ENCODE assay signal across 27 cellular contexts in genomic region chr16:70586731-70587130, GRCh38.
"Had no signal": no experiment of that assay in that cellular context is flagged by ENCODE, and none has a peak within 500 bp of the region (broad histone marks: within the 10 kb centered on the region; RNA-seq: fewer than 3 reads in every experiment).

No MANE protein-coding gene starts in this region.

- H3K36me3 ChIP-seq: colonic mucosa, esophagus squamous epithelium, gastrocnemius medialis, heart right ventricle, lower lobe of right lung had no signal

- H3K4me1 ChIP-seq: colonic mucosa had no signal

- FAIRE-seq: endometrium, islet of Langerhans, keratinocyte had no signal

- ATAC-seq: effector memory CD8-positive, alpha-beta T cell; esophagus mucosa; gastrocnemius medialis; heart right ventricle; left colon; left lobe of liver; left ventricle myocardium superior; lower lobe of right lung; mucosa of descending colon had no signal

- H3K9me3 ChIP-seq: colonic mucosa, esophagus squamous epithelium, gastrocnemius medialis, heart right ventricle, lower lobe of right lung, mucosa of descending colon had no signal

- H3K27ac ChIP-seq: colonic mucosa, epithelial cell of prostate, gastrocnemius medialis, heart right ventricle, lower lobe of right lung had no signal

- H3K27me3 ChIP-seq: colonic mucosa, esophagus squamous epithelium, gastrocnemius medialis, heart right ventricle had no signal

- DNase-seq: colonic mucosa; cortex of kidney; effector CD8-positive, alpha-beta T cell; effector memory CD8-positive, alpha-beta T cell; endodermal cell; erythroblast; esophagus squamous epithelium; foreskin fibroblast; foreskin melanocyte; gastrocnemius medialis; glutamatergic neuron; head of caudate nucleus; heart right ventricle; hippocampal formation; kidney glomerular epithelial cell; left colon; left ventricle myocardium superior; lower lobe of right lung; mesenchymal stem cell; mucosa of descending colon; naive B cell had no signal

- H3K4me3 ChIP-seq: colonic mucosa, esophagus squamous epithelium, gastrocnemius medialis, heart right ventricle, lower lobe of right lung, mucosa of descending colon had no signal
